30 cellular contexts compared by ENCODE assay signal in genomic region chr4:1298461-1298860, GRCh38. TPM values are rescaled to one million over a fixed set of nuclear protein-coding genes. Genes with fewer than 3 reads are reported as not detected.
DNase-seq lines count a peak whose midpoint lies in the region; ATAC-seq and TF ChIP-seq lines count a peak whose summit lies in the region.
"Had no signal": no experiment of that assay in that cellular context is flagged by ENCODE, and none has a peak within 500 bp of the region (broad histone marks: within the 10 kb centered on the region; RNA-seq: fewer than 3 reads in every experiment).

No MANE protein-coding gene starts in this region.

- CTCF ChIA-PET in activated naive CD4-positive, alpha-beta T cell treated with anti-CD3 and anti-CD28 coated beads for 36 hours (lab: Charles Lee), result no interaction called here

- no peaks in the 10 kb centered on the region for H3K27me3 Mint-ChIP-seq in activated naive CD4-positive, alpha-beta T cell treated with anti-CD3 and anti-CD28 coated beads for 36 hours (ENCODE audit: low read depth)
- no peaks in the 10 kb centered on the region for H3K27me3 Mint-ChIP-seq in endodermal cell (ENCODE audit: insufficient read depth)
- H3K27me3 Mint-ChIP-seq: activated naive CD8-positive, alpha-beta T cell treated with anti-CD3 and anti-CD28 coated beads, Interleukin-2, amount 50 U/mL, for 24 hours had no signal

- H3K27ac Mint-ChIP-seq in activated naive CD4-positive, alpha-beta T cell treated with anti-CD3 and anti-CD28 coated beads for 36 hours, result peak overlapping the region; percentile 24
- H3K27ac Mint-ChIP-seq in endodermal cell, result no peak overlapping the region
- H3K27ac Mint-ChIP-seq: activated naive CD8-positive, alpha-beta T cell treated with anti-CD3 and anti-CD28 coated beads, Interleukin-2, amount 50 U/mL, for 24 hours; nephron had no signal

- H3K4me1 Mint-ChIP-seq in activated naive CD4-positive, alpha-beta T cell treated with anti-CD3 and anti-CD28 coated beads for 36 hours (ENCODE audit: low read depth), result peaks cover 64% of the 10 kb centered on the region
- peaks cover 18% of the 10 kb centered on the region for H3K4me1 Mint-ChIP-seq in endodermal cell
- H3K4me1 Mint-ChIP-seq: nephron had no signal

- no peak overlapping the region for H3K27ac ChIP-seq in endodermal cell (ENCODE audit: low read depth, low read length)
- H3K27ac ChIP-seq: esophagus squamous epithelium, foreskin keratinocyte, parathyroid adenoma, VCaP had no signal

- intact Hi-C loops in activated naive CD4-positive, alpha-beta T cell treated with anti-CD3 and anti-CD28 coated beads for 36 hours (cut with micrococcal nuclease), result no loop called here
- intact Hi-C loops in posterior vena cava (cut with DNase I), result no loop called here

- DNase-seq in activated naive CD4-positive, alpha-beta T cell treated with anti-CD3 and anti-CD28 coated beads for 36 hours, result no peak
- no peak for DNase-seq in activated naive CD4-positive, alpha-beta T cell treated with Interleukin-2 at 50 U/mL for 16 hours
- DNase-seq in endodermal cell, result peak; percentile 14
- DNase-seq in posterior vena cava (ENCODE audit: low spot score), result peak; percentile 36
- DNase-seq in activated CD4-positive, alpha-beta T cell treated with anti-CD3 and anti-CD28 coated beads, Interleukin-2, amount 50 U/mL, for 48 hours, result no peak
- DNase-seq in inferior parietal cortex (ENCODE audit: extremely low spot score), result no peak
- DNase-seq: activated CD4-positive, alpha-beta T cell treated with anti-CD3 and anti-CD28 coated beads for 4 hours; activated gamma-delta T cell treated with Interleukin-2 at 50 U/mL for 16 hours; activated naive CD8-positive, alpha-beta T cell treated with anti-CD3 and anti-CD28 coated beads, Interleukin-2, amount 50 U/mL, for 24 hours; Calu3; cortex of kidney; DMS79; esophagus squamous epithelium; foreskin keratinocyte; heart left ventricle; kidney glomerular epithelial cell; NCI-H1092; NCI-H1694 treated with DMSO at 0.1 percent for 48 hours; NCI-H2171; NCI-H82; stimulated activated CD4-positive, alpha-beta T cell treated with anti-CD3 and anti-CD28 coated beads, Interleukin-4, amount 100 ng/mL, for 1 hour; T1000 had no signal

- H3K9me3 ChIP-seq in endodermal cell (ENCODE audit: control insufficient read depth, low read length), result no peaks in the 10 kb centered on the region
- H3K9me3 ChIP-seq: esophagus squamous epithelium, heart left ventricle, mucosa of descending colon, tibial nerve had no signal

- TF ChIP-seq CTCF in endodermal cell (conservative IDR thresholded peaks at IDR 0.05), result no peak

- H3K4me3 Mint-ChIP-seq in activated naive CD4-positive, alpha-beta T cell treated with anti-CD3 and anti-CD28 coated beads for 36 hours, result no peak overlapping the region
- H3K4me3 Mint-ChIP-seq in endodermal cell, result no peak overlapping the region
- H3K4me3 Mint-ChIP-seq: activated naive CD8-positive, alpha-beta T cell treated with anti-CD3 and anti-CD28 coated beads, Interleukin-2, amount 50 U/mL, for 24 hours; nephron had no signal

- H3K9me3 Mint-ChIP-seq in activated naive CD4-positive, alpha-beta T cell treated with anti-CD3 and anti-CD28 coated beads for 36 hours, result no peaks in the 10 kb centered on the region
- no peaks in the 10 kb centered on the region for H3K9me3 Mint-ChIP-seq in endodermal cell
- H3K9me3 Mint-ChIP-seq: activated naive CD8-positive, alpha-beta T cell treated with anti-CD3 and anti-CD28 coated beads, Interleukin-2, amount 50 U/mL, for 24 hours; nephron had no signal

- H3K4me1 ChIP-seq in endodermal cell (ENCODE audit: control insufficient read depth, insufficient read depth, low read length), result peaks cover 2% of the 10 kb centered on the region
- H3K4me1 ChIP-seq: parathyroid adenoma had no signal

- no peak overlapping the region for H3K4me3 ChIP-seq in endodermal cell (ENCODE audit: low read length)
- H3K4me3 ChIP-seq: esophagus squamous epithelium, heart left ventricle, mucosa of descending colon, tibial nerve had no signal

- H3K36me3 ChIP-seq in endodermal cell (ENCODE audit: control insufficient read depth, insufficient read depth, low read length), result peaks cover 29% of the 10 kb centered on the region

- no peak for ATAC-seq in HG02852 (IDR thresholded peaks at IDR 0.05; ENCODE audit: unreplicated experiment)
- no peak for ATAC-seq in HG02571 (IDR thresholded peaks at IDR 0.05; ENCODE audit: unreplicated experiment)
- ATAC-seq: activated naive CD8-positive, alpha-beta T cell treated with anti-CD3 and anti-CD28 coated beads, Interleukin-2, amount 50 U/mL, for 24 hours; foreskin keratinocyte; heart left ventricle; mucosa of descending colon; right cardiac atrium had no signal

- H3K36me3 Mint-ChIP-seq in activated naive CD4-positive, alpha-beta T cell treated with anti-CD3 and anti-CD28 coated beads for 36 hours (ENCODE audit: low read depth), result peaks cover 13% of the 10 kb centered on the region
- peaks cover 49% of the 10 kb centered on the region for H3K36me3 Mint-ChIP-seq in endodermal cell (ENCODE audit: low read depth)

- WGBS in endodermal cell (ENCODE audit: insufficient coverage in 1 of 2, insufficient read length in 1 of 2), 2 experiments, result 94 to 98% methylated on average over 7 of the region's 7 CpGs

- no peak overlapping the region for H3K9ac ChIP-seq in endodermal cell (ENCODE audit: extremely low read depth, low read length, poor library complexity, severe bottlenecking)
- H3K9ac ChIP-seq: parathyroid adenoma had no signal

- no peaks in the 10 kb centered on the region for H3K27me3 ChIP-seq in endodermal cell (ENCODE audit: control insufficient read depth, insufficient read depth, low read length, poor library complexity, severe bottlenecking)
- H3K27me3 ChIP-seq: esophagus squamous epithelium, foreskin keratinocyte, heart left ventricle, tibial nerve had no signal

RNA-seq across cellular contexts. Expression of gene MAEA, which starts 8.8 kb away (rescaled TPM):
- total RNA-seq in activated naive CD4-positive, alpha-beta T cell treated with anti-CD3 and anti-CD28 coated beads for 36 hours, result 10 to 100 TPM; 25.2 to 29.4 TPM
- total RNA-seq in endodermal cell (10 to 100 TPM; 48.8 to 72.7 TPM), posterior vena cava (10 to 100 TPM; 37.5 to 43.7 TPM)
- polyA plus RNA-seq in endodermal cell (2013, experiment 1 of 2), result 72.4 TPM
- polyA plus RNA-seq in endodermal cell (2013, experiment 2 of 2), result 65.4 TPM

RNA-seq across cellular contexts. Expression of gene UVSSA, which starts 48.5 kb away (rescaled TPM):
- total RNA-seq in activated naive CD4-positive, alpha-beta T cell treated with anti-CD3 and anti-CD28 coated beads for 36 hours, result 10 to 100 TPM; 20.0 to 24.3 TPM
- total RNA-seq in endodermal cell, result 10 to 100 TPM; 50.4 to 61.6 TPM
- polyA plus RNA-seq in endodermal cell (2013, experiment 1 of 2), result 19.2 TPM
- polyA plus RNA-seq in endodermal cell (2013, experiment 2 of 2), result 17.1 TPM
- 10 to 100 TPM; 14.3 to 14.7 TPM for total RNA-seq in posterior vena cava

RNA-seq across cellular contexts. Expression of gene CTBP1, which starts 49.5 kb away (rescaled TPM):
- 100 to 1,000 TPM; 136 to 140 TPM for total RNA-seq in activated naive CD4-positive, alpha-beta T cell treated with anti-CD3 and anti-CD28 coated beads for 36 hours
- total RNA-seq in endodermal cell (100 to 1,000 TPM; 181 to 189 TPM), posterior vena cava (100 to 1,000 TPM; 109 to 113 TPM)
- polyA plus RNA-seq in endodermal cell (2013, experiment 1 of 2), result 145 TPM
- 147 TPM for polyA plus RNA-seq in endodermal cell (2013, experiment 2 of 2)

Comparison
In these comparisons a context has a peak if more than half of its experiments do, and no peak if none do; other contexts are left out.
1. DNase-seq: peak in endodermal cell (single experiment) and posterior vena cava (single experiment); none in activated naive CD4-positive, alpha-beta T cell treated with anti-CD3 and anti-CD28 coated beads for 36 hours (single experiment), activated naive CD4-positive, alpha-beta T cell treated with Interleukin-2 at 50 U/mL for 16 hours (single experiment), activated CD4-positive, alpha-beta T cell treated with anti-CD3 and anti-CD28 coated beads, Interleukin-2, amount 50 U/mL, for 48 hours (0 of 2) and inferior parietal cortex (single experiment).